Comparison of ENCODE assay signal across 9 cellular contexts in genomic region chr7:1193593-1194424, GRCh38. TPM values are rescaled to one million over a fixed set of nuclear protein-coding genes. Genes with fewer than 3 reads are reported as not detected.
DNase-seq lines count a peak whose midpoint lies in the region; TF ChIP-seq lines count a peak whose summit lies in the region.
"Had no signal": no experiment of that assay in that cellular context is flagged by ENCODE, and none has a peak within 500 bp of the region (broad histone marks: within the 10 kb centered on the region; RNA-seq: fewer than 3 reads in every experiment).

No MANE protein-coding gene starts in this region.

- H3K27ac ChIP-seq in BLaER1 (peak overlapping the region; percentile 51; the same call in 1 of the 2 replicates), RWPE1 (no peak overlapping the region), thyroid gland (no peak overlapping the region), uterus (no peak overlapping the region)

- CTCF ChIA-PET in RWPE1 (lab: Yijun Ruan, JAX): interaction anchor here (0.6 to 2.5 kb wide), 14 partner anchors 11 to 433 kb away, joined by 3 to 15 read pairs (median 4); partner anchors contain the start of gene UNCX
- CTCF ChIA-PET in MCF 10A (lab: Yijun Ruan, JAX): interaction anchor here (0.5 to 4.2 kb wide), 23 partner anchors 8 to 1147 kb away, joined by 3 to 35 read pairs (median 3); no protein-coding TSS in a partner anchor
- CTCF ChIA-PET in HEK293T (lab: Yijun Ruan, JAX): interaction anchor here (0.7 to 2.1 kb wide), 3 partner anchors 11 to 200 kb away, joined by 3 to 14 read pairs (median 5); no protein-coding TSS in a partner anchor

- no peak for TF ChIP-seq POLR2A in thyroid gland (IDR thresholded peaks at IDR 0.05)
- no peak for TF ChIP-seq POLR2A in uterus (IDR thresholded peaks at IDR 0.05)

- H3K4me2 ChIP-seq in BLaER1: peak overlapping the region; percentile 78

- intact Hi-C loops in MCF 10A (cut with micrococcal nuclease): loop anchor here (1.0 to 5.0 kb wide), 3 partner anchors 218 to 278 kb away; no protein-coding TSS in a partner anchor
- intact Hi-C loops in thyroid gland (cut with DNase I): no loop called here
- intact Hi-C loops in uterus (cut with DNase I; ENCODE audit: low total_unique reads): no loop called here

- H3K27me3 ChIP-seq in BLaER1: no peaks in the 10 kb centered on the region
- H3K27me3 ChIP-seq in thyroid gland: no peaks in the 10 kb centered on the region
- H3K27me3 ChIP-seq in uterus: peaks cover 0 to 13% of the 10 kb centered on the region in 2 donors

- POLR2A ChIA-PET in RWPE1 (lab: Yijun Ruan, JAX; ENCODE audit: low non-redundant PET) (no interaction called here), MCF 10A (lab: Yijun Ruan, JAX) (interaction anchor here (0.7 kb wide), 1 partner anchor 373 kb away, joined by 3 read pairs; no protein-coding TSS in a partner anchor), HEK293T (lab: Yijun Ruan, JAX) (no interaction called here)

- H3K36me3 ChIP-seq in BLaER1 (no peaks in the 10 kb centered on the region), thyroid gland (no peaks in the 10 kb centered on the region), uterus (no peaks in the 10 kb centered on the region)

- no peak overlapping the region for H3K9ac ChIP-seq in BLaER1

- H3K4me3 ChIP-seq in BLaER1 (no peak overlapping the region), thyroid gland (replicated peaks in 1 of 3) (no peak overlapping the region), uterus (no peak overlapping the region)

- BruUV-seq in MCF 10A (replicated peaks; lab: Mats Ljungman, UMichigan): no TSS peak

- 29 to 41% methylated on average over 22 to 30 of the region's 36 CpGs for WGBS in thyroid gland, 2 donors

- TF ChIP-seq CTCF in RWPE1 (conservative IDR thresholded peaks at IDR 0.05; ENCODE audit: low read depth) (peak; percentile 79), MCF 10A (IDR thresholded peaks at IDR 0.05; ENCODE audit: unreplicated experiment) (peak; percentile 78), thyroid gland (IDR thresholded peaks at IDR 0.05) (peak in 5 of 6 experiments; percentile 33 to 62 (median 47)), uterus (IDR thresholded peaks at IDR 0.05) (peak in 1 of 4 experiments; percentile 40)

- no peaks in the 10 kb centered on the region for H4K20me1 ChIP-seq in BLaER1

- no peaks in the 10 kb centered on the region for H3K9me3 Mint-ChIP-seq in MCF 10A (ENCODE audit: unreplicated experiment)

- no peaks in the 10 kb centered on the region for H3K36me3 Mint-ChIP-seq in MCF 10A (ENCODE audit: insufficient read depth, unreplicated experiment)

- H3K27me3 Mint-ChIP-seq in MCF 10A (ENCODE audit: insufficient read depth, unreplicated experiment): peaks cover 17% of the 10 kb centered on the region

- H3K4me3 Mint-ChIP-seq in MCF 10A (ENCODE audit: unreplicated experiment): no peak overlapping the region

- DNase-seq in GOT3 (lab: John Stamatoyannopoulos, UW) (peak; percentile 40), RWPE1 (ENCODE audit: low spot score) (peak; percentile 72), MCF 10A (ENCODE audit: unreplicated experiment) (peak; percentile 67), left kidney (ENCODE audit: low read depth, low spot score) (peak; percentile 91), thyroid gland (peak; percentile 72 to 76), HEK293T (ENCODE audit: extremely low spot score) (no peak), uterus (no peak)

- no peaks in the 10 kb centered on the region for H3K4me1 Mint-ChIP-seq in MCF 10A (ENCODE audit: insufficient read depth, unreplicated experiment)

- H3K27ac Mint-ChIP-seq in MCF 10A (ENCODE audit: low read depth, unreplicated experiment): no peak overlapping the region

- no peaks in the 10 kb centered on the region for H3K9me3 ChIP-seq in BLaER1
- no peaks in the 10 kb centered on the region for H3K9me3 ChIP-seq in thyroid gland
- H3K9me3 ChIP-seq in uterus: no peaks in the 10 kb centered on the region

- H3K4me1 ChIP-seq in BLaER1 (peaks cover 44% of the 10 kb centered on the region), thyroid gland (no peaks in the 10 kb centered on the region), uterus (no peaks in the 10 kb centered on the region)

TF ChIP-seq in HEK293T, 16 proteins besides CTCF, POLR2A, EP300 and RAD21:
- TF ChIP-seq BHLHE40 (IDR thresholded peaks at IDR 0.05; ENCODE audit: borderline replicate concordance) (no peak), NFRKB (IDR thresholded peaks at IDR 0.05) (no peak), CTBP1 (IDR thresholded peaks at IDR 0.05; ENCODE audit: borderline replicate concordance) (no peak), ZNF384 (IDR thresholded peaks at IDR 0.05) (no peak), TARDBP (IDR thresholded peaks at IDR 0.05) (no peak), FOXM1 (IDR thresholded peaks at IDR 0.05; ENCODE audit: borderline replicate concordance) (no peak), ELF4 (IDR thresholded peaks at IDR 0.05) (no peak)

RNA-seq across cellular contexts. Expression of gene ZFAND2A, which starts 33.8 kb away (rescaled TPM):
- total RNA-seq in MCF 10A (2022): 30.1 and 40.7 TPM in 2 replicates
- total RNA-seq in thyroid gland: 10 to 100 TPM; 27.5 to 57.0 (median 37.4) TPM
- 10 to 100 TPM; 17.4 to 39.4 (median 21.8) TPM for total RNA-seq in uterus

RNA-seq across cellular contexts. Expression of gene UNCX, which starts 38.9 kb away (rescaled TPM):
- total RNA-seq in MCF 10A (2022) (not detected in 2 replicates), thyroid gland (not detected), uterus (not detected)
- total RNA-seq: temporal lobe had no signal

Comparison
In these comparisons a context has a peak if more than half of its experiments do, and no peak if none do; other contexts are left out.
1. DNase-seq: peak in GOT3 (single experiment), RWPE1 (single experiment), MCF 10A (single experiment), left kidney (single experiment) and thyroid gland (2 of 2); none in HEK293T (single experiment) and uterus (0 of 2).